ENCODE assay signal across 8 cellular contexts in the genomic region with DNA sequence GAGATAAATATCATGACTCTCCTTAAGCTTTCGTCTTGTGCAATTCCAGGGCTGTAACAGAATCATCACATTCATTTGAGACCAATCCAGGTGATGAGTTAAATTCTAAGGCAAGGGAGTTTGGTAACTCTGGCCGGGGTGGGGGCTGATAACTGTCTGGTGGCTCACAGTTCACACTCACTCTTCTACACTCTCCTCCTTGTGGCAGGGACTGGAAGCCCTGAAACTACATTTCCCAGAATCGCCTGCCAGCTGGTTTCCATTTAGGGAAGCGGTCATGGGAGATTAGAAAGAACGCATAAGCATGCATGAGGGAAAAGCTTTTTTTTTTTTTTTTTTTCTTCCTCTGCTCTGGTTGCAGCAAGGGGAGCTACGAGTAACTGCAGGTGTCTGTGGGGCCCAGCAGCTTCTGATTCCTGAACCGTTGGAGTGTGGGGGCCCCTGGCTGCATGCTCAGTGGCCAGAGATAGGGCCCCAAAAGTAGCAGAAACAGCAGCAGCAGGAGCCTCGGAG.
A peak's percentile ranks its signal among the peaks of the same experiment; 100 is the strongest.
DNase-seq lines count a peak whose midpoint lies in the region; ATAC-seq and TF ChIP-seq lines count a peak whose summit lies in the region.

No MANE protein-coding gene starts in this region.

- TF ChIP-seq CTCF in AG10803 (conservative IDR thresholded peaks at IDR 0.05; ENCODE audit: low read length) (peak; percentile 74), choroid plexus epithelial cell (conservative IDR thresholded peaks at IDR 0.05; ENCODE audit: low read depth, low read length) (peak; percentile 64), lower lobe of right lung (IDR thresholded peaks at IDR 0.05) (peak; percentile 11)

- no peaks in the 10 kb centered on the region for H3K36me3 ChIP-seq in lower lobe of right lung

- H3K4me3 ChIP-seq in AG10803 (ENCODE audit: low read length) (peak overlapping the region; percentile 20; the same call in 1 of the 2 replicates), choroid plexus epithelial cell (ENCODE audit: low read depth, low read length) (no peak overlapping the region), lower lobe of right lung (no peak overlapping the region)

- H3K9me3 ChIP-seq in lower lobe of right lung: no peaks in the 10 kb centered on the region

- H3K27ac ChIP-seq in lower lobe of right lung: no peak overlapping the region

- no peaks in the 10 kb centered on the region for H3K27me3 ChIP-seq in lower lobe of right lung (ENCODE audit: low read depth)

- H3K4me1 ChIP-seq in lower lobe of right lung: no peaks in the 10 kb centered on the region

- peak in 1 of 2 donors; percentile 33 for ATAC-seq in lower lobe of right lung
- no peak for ATAC-seq in GM21360 (IDR thresholded peaks at IDR 0.05; ENCODE audit: unreplicated experiment)
- no peak for ATAC-seq in GM18502 (IDR thresholded peaks at IDR 0.05; ENCODE audit: poor library complexity, unreplicated experiment)
- ATAC-seq in GM19023 (IDR thresholded peaks at IDR 0.05; ENCODE audit: unreplicated experiment): no peak

- DNase-seq in AG10803 (ENCODE audit: low read depth) (peak; percentile 93), MV-4-11 (lab: John Stamatoyannopoulos, UW) (peak; percentile 99), choroid plexus epithelial cell (ENCODE audit: low read depth) (peak; percentile 85), lower lobe of right lung (no peak)
- DNase-seq in stimulated activated CD4-positive, alpha-beta T cell treated with anti-CD3 and anti-CD28 coated beads, Interleukin-12 subunit alpha, Interleukin-12 subunit beta, amount 100 ng/mL, for 4 hours: no peak

- intact Hi-C loops in lower lobe of right lung (cut with DNase I): no loop called here

Comparison
In these comparisons a context has a peak if more than half of its experiments do, and no peak if none do; other contexts are left out.
1. DNase-seq: peak in AG10803 (single experiment), MV-4-11 (single experiment) and choroid plexus epithelial cell (single experiment); none in lower lobe of right lung (single experiment) and stimulated activated CD4-positive, alpha-beta T cell treated with anti-CD3 and anti-CD28 coated beads, Interleukin-12 subunit alpha, Interleukin-12 subunit beta, amount 100 ng/mL, for 4 hours (single experiment).
2. CTCF ChIP-seq: peak in every context shown above with its lines; median percentile 74 in AG10803; 64 in choroid plexus epithelial cell; 11 in lower lobe of right lung.